In the genomic region with DNA sequence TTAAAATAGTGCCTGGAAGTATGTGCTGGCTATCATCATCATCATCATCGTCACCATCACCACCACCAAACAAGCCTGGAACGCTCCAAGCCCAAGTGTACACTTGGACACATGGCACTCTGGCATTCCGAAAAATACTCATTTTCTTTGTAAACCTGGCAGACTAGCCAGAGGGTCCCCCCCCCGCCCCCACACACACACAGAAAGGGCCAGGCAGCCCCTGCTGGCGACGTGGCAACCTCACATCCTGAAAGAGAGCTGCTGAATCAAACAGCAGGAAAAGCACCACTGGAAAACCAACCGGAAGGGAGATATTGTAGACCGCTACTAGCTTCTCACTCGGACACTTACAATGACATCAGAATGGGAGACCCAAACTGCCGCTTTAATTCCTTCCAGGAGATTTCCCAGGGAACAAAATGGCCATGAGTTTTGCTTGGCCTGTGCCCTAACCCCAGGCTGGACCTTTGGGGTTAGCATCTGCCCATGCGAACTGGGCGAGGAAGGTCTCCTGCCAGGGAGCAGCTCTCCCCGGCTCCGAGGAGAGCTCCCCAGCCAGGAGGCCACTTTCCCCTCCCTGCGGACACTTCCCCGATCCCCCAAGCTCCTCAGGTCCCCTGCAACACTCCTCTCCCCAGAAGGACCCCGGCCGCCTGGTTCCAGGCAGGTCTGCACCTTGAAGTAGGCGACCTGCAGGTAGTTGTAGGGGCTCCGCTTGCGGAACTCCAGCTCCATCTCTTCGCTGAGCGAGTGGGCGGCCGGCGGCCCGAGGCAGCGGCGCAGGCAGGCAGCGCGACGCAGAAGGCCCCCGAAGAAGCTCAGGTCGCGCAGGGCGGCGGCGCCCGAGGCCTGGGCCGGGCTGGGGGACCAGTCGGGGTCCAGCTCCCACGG, we compare ENCODE assay signal across 1 cellular context.
TF ChIP-seq lines count a peak whose summit lies in the region.

No MANE protein-coding gene starts in this region.

TF ChIP-seq in GM12878, 131 proteins besides CTCF, POLR2A, EP300 and RAD21:
- TF ChIP-seq MXI1 (IDR thresholded peaks at IDR 0.05; ENCODE audit: low read depth, low read length) (peak; percentile 40; the same call in 1 of the 2 replicates), IKZF2 (IDR thresholded peaks at IDR 0.05) (peak; percentile 62 to 70), RB1 (IDR thresholded peaks at IDR 0.05; ENCODE audit: borderline replicate concordance) (0 out of 2 replicates have a peak, but pooled peaks have one; percentile 27), RCOR1 (conservative IDR thresholded peaks at IDR 0.05; ENCODE audit: low read depth, low read length) (0 out of 2 replicates have a peak, but pooled peaks have one; percentile 24), SIN3A (IDR thresholded peaks at IDR 0.05; ENCODE audit: low read depth, low read length) (0 out of 2 replicates have a peak, but pooled peaks have one; percentile 9), FOXK2 (IDR thresholded peaks at IDR 0.05) (no peak), EGR1 (IDR thresholded peaks at IDR 0.05; ENCODE audit: borderline replicate concordance in 1 of 2, low read depth in 2 of 2, low read length in 2 of 2) (peak in 1 of 2 experiments; percentile 83; a peak in 2 of 3 replicates), CHD1 (IDR thresholded peaks at IDR 0.05; ENCODE audit: low read depth, low read length) (peak; percentile 58; the same call in 1 of the 2 replicates), PAX5 (IDR thresholded peaks at IDR 0.05; ENCODE audit: borderline replicate concordance, low read depth, low read length) (0 out of 2 replicates have a peak, but pooled peaks have one; percentile 12), YY1 (IDR thresholded peaks at IDR 0.05; ENCODE audit: low read depth, low read length) (0 out of 2 replicates have a peak, but pooled peaks have one; percentile 15), MYB (IDR thresholded peaks at IDR 0.05; ENCODE audit: borderline replicate concordance, low read depth, low read length) (no peak), EED (IDR thresholded peaks at IDR 0.05; ENCODE audit: low read depth) (peak; percentile 48; the same call in 1 of the 2 replicates)
- TF ChIP-seq, protein P1, sequence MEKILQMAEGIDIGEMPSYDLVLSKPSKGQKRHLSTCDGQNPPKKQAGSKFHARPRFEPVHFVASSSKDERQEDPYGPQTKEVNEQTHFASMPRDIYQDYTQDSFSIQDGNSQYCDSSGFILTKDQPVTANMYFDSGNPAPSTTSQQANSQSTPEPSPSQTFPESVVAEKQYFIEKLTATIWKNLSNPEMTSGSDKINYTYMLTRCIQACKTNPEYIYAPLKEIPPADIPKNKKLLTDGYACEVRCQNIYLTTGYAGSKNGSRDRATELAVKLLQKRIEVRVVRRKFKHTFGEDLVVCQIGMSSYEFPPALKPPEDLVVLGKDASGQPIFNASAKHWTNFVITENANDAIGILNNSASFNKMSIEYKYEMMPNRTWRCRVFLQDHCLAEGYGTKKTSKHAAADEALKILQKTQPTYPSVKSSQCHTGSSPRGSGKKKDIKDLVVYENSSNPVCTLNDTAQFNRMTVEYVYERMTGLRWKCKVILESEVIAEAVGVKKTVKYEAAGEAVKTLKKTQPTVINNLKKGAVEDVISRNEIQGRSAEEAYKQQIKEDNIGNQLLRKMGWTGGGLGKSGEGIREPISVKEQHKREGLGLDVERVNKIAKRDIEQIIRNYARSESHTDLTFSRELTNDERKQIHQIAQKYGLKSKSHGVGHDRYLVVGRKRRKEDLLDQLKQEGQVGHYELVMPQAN (conservative IDR thresholded peaks at IDR 0.05) = no peak
- TF ChIP-seq, protein P2, sequence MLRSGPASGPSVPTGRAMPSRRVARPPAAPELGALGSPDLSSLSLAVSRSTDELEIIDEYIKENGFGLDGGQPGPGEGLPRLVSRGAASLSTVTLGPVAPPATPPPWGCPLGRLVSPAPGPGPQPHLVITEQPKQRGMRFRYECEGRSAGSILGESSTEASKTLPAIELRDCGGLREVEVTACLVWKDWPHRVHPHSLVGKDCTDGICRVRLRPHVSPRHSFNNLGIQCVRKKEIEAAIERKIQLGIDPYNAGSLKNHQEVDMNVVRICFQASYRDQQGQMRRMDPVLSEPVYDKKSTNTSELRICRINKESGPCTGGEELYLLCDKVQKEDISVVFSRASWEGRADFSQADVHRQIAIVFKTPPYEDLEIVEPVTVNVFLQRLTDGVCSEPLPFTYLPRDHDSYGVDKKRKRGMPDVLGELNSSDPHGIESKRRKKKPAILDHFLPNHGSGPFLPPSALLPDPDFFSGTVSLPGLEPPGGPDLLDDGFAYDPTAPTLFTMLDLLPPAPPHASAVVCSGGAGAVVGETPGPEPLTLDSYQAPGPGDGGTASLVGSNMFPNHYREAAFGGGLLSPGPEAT (IDR thresholded peaks at IDR 0.05; ENCODE audit: low read depth) = 0 out of 2 replicates have a peak, but pooled peaks have one; percentile 27
- TF ChIP-seq, protein P3, sequence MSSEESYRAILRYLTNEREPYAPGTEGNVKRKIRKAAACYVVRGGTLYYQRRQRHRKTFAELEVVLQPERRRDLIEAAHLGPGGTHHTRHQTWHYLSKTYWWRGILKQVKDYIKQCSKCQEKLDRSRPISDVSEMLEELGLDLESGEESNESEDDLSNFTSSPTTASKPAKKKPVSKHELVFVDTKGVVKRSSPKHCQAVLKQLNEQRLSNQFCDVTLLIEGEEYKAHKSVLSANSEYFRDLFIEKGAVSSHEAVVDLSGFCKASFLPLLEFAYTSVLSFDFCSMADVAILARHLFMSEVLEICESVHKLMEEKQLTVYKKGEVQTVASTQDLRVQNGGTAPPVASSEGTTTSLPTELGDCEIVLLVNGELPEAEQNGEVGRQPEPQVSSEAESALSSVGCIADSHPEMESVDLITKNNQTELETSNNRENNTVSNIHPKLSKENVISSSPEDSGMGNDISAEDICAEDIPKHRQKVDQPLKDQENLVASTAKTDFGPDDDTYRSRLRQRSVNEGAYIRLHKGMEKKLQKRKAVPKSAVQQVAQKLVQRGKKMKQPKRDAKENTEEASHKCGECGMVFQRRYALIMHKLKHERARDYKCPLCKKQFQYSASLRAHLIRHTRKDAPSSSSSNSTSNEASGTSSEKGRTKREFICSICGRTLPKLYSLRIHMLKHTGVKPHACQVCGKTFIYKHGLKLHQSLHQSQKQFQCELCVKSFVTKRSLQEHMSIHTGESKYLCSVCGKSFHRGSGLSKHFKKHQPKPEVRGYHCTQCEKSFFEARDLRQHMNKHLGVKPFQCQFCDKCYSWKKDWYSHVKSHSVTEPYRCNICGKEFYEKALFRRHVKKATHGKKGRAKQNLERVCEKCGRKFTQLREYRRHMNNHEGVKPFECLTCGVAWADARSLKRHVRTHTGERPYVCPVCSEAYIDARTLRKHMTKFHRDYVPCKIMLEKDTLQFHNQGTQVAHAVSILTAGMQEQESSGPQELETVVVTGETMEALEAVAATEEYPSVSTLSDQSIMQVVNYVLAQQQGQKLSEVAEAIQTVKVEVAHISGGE (CRISPR knock-in tag; IDR thresholded peaks at IDR 0.05) = no peak
TF ChIP-seq in GM12878: peak in this region for 11.
